ENCODE assay signal across 10 cellular contexts in genomic region chr3:30496496-30496966, GRCh38.
A peak's percentile ranks its signal among the peaks of the same experiment; 100 is the strongest.
DNase-seq lines count a peak whose midpoint lies in the region; ATAC-seq and TF ChIP-seq lines count a peak whose summit lies in the region.
"Had no signal": no experiment of that assay in that cellular context is flagged by ENCODE, and none has a peak within 500 bp of the region (broad histone marks: within the 10 kb centered on the region; RNA-seq: fewer than 3 reads in every experiment).

No MANE protein-coding gene starts in this region.

- H3K4me3 ChIP-seq in mammary epithelial cell (replicated peaks in 1 of 3; ENCODE audit: insufficient read depth in 1 of 3, low read depth in 2 of 3, low read length in 3 of 3) (no peak overlapping the region), lung (no peak overlapping the region), testis (no peak overlapping the region)

- no peaks in the 10 kb centered on the region for H4K20me1 ChIP-seq in mammary epithelial cell (ENCODE audit: insufficient read depth, low read length)

- TF ChIP-seq POLR2A in testis (IDR thresholded peaks at IDR 0.05), result no peak

- H3K36me3 ChIP-seq in mammary epithelial cell (ENCODE audit: insufficient read depth, low read length), result no peaks in the 10 kb centered on the region
- H3K36me3 ChIP-seq in lung (ENCODE audit: control insufficient read depth in 2 of 2, insufficient read depth in 2 of 2, low read length in 2 of 2), result no peaks in the 10 kb centered on the region
- no peaks in the 10 kb centered on the region for H3K36me3 ChIP-seq in testis (ENCODE audit: low read depth, missing control alignments)

- H3K27me3 Mint-ChIP-seq in IgD-negative memory B cell, result peaks cover 4% of the 10 kb centered on the region

- peak overlapping the region in 2 of 3 donors; percentile 5 to 69 for H3K27ac Mint-ChIP-seq in IgD-negative memory B cell

- in situ Hi-C loops in mammary epithelial cell (cut with MboI; ENCODE audit: low sequenced_read_pairs in 2 of 2), result no loop called here

- dilution Hi-C loops in mammary epithelial cell (cut with HindIII; ENCODE audit: low sequenced_read_pairs), result loop anchor here (5.0 kb wide), 1 partner anchor 39 kb away; no protein-coding TSS in a partner anchor

- peaks cover 27 to 40% (median 33%) of the 10 kb centered on the region in 3 donors for H3K4me1 Mint-ChIP-seq in IgD-negative memory B cell

- 91% methylated on average over 9 of the region's 9 CpGs for WGBS in mammary epithelial cell (ENCODE audit: low coverage, missing lambda C conversion rate)
- 62 to 75% methylated on average over 9 of the region's 9 CpGs for WGBS in lung, 2 donors
- WGBS in testis, 2 donors, result 50 to 55% methylated on average over 9 of the region's 9 CpGs

- no TSS peak for BruUV-seq in mammary epithelial cell (replicated peaks; lab: Mats Ljungman, UMichigan)

- no peaks in the 10 kb centered on the region for H3K9me3 Mint-ChIP-seq in IgD-negative memory B cell

- H3K27me3 ChIP-seq in mammary epithelial cell (ENCODE audit: insufficient read depth, low read length) (no peaks in the 10 kb centered on the region), lung (ENCODE audit: control insufficient read depth, insufficient read depth) (no peaks in the 10 kb centered on the region), testis (no peaks in the 10 kb centered on the region)
- H3K27me3 ChIP-seq: dorsolateral prefrontal cortex had no signal

- DNase-seq in mammary epithelial cell (peak; percentile 61), lung (ENCODE audit: low spot score) (no peak), testis (no peak), putamen (ENCODE audit: low spot score) (no peak), left lobe of liver (ENCODE audit: low spot score) (no peak), hippocampal formation (lab: John Stamatoyannopoulos, UW) (no peak)
- DNase-seq: dorsolateral prefrontal cortex, NCI-H1417 treated with DMSO at 0.1 percent for 48 hours had no signal

- H3K4me1 ChIP-seq in mammary epithelial cell (ENCODE audit: insufficient read depth, low read length) (peaks cover 31% of the 10 kb centered on the region), lung (ENCODE audit: control insufficient read depth in 2 of 2, insufficient read depth in 2 of 2, low read length in 2 of 2) (peaks cover 1 to 6% of the 10 kb centered on the region in 2 donors), testis (peaks cover 5% of the 10 kb centered on the region)

- H3K9me3 ChIP-seq in mammary epithelial cell (replicated peaks; ENCODE audit: insufficient read depth, low read length), result no peaks in the 10 kb centered on the region
- H3K9me3 ChIP-seq in lung (ENCODE audit: control insufficient read depth in 2 of 2, insufficient read depth in 1 of 2, low read length in 1 of 2), result no peaks in the 10 kb centered on the region
- no peaks in the 10 kb centered on the region for H3K9me3 ChIP-seq in testis

- CTCF ChIA-PET in mammary epithelial cell (lab: Charles Lee; ENCODE audit: low non-redundant PET), result no interaction called here

- H3K4me2 ChIP-seq in mammary epithelial cell (ENCODE audit: insufficient read depth, low read depth, low read length), result no peak overlapping the region

- no peak overlapping the region for H3K4me3 Mint-ChIP-seq in IgD-negative memory B cell

- no peaks in the 10 kb centered on the region for H3K79me2 ChIP-seq in mammary epithelial cell (ENCODE audit: insufficient read depth, low read length)

- no peak overlapping the region for H3K9ac ChIP-seq in mammary epithelial cell (ENCODE audit: insufficient read depth, low read length)

- H2AFZ ChIP-seq in mammary epithelial cell (ENCODE audit: low read depth, low read length), result no peak overlapping the region

- ATAC-seq in lung (ENCODE audit: insufficient read depth, low FRiP score), result no peak
- no peak for ATAC-seq in HG03571 (IDR thresholded peaks at IDR 0.05; ENCODE audit: unreplicated experiment)
- no peak for ATAC-seq in left lobe of liver

- no peaks in the 10 kb centered on the region for H3K36me3 Mint-ChIP-seq in IgD-negative memory B cell

- no peak overlapping the region for H3K27ac ChIP-seq in mammary epithelial cell (ENCODE audit: insufficient read depth, low read depth, low read length)
- peak overlapping the region; percentile 6 to 68 for H3K27ac ChIP-seq in lung (ENCODE audit: low read depth in 1 of 2, low read length in 1 of 2)
- H3K27ac ChIP-seq in testis, result peak overlapping the region; percentile 13 to 78

- intact Hi-C loops in mammary epithelial cell (cut with micrococcal nuclease), result no loop called here
- intact Hi-C loops in testis (cut with DNase I; ENCODE audit: low total_unique reads), result no loop called here

- TF ChIP-seq CTCF in mammary epithelial cell (conservative IDR thresholded peaks at IDR 0.05 in 1 of 2, IDR thresholded peaks at IDR 0.05 in 1 of 2; ENCODE audit: extremely low read depth in 1 of 2, insufficient read depth in 1 of 2, low read depth in 1 of 2, low read length in 2 of 2) (no peak), lung (IDR thresholded peaks at IDR 0.05; ENCODE audit: control extremely low read depth, extremely low read depth) (no peak), testis (IDR thresholded peaks at IDR 0.05) (no peak)
